ENCODE assay signal across 16 cellular contexts in genomic region chr2:168574856-168575630, GRCh38.
DNase-seq lines count a peak whose midpoint lies in the region; ATAC-seq and TF ChIP-seq lines count a peak whose summit lies in the region.
"Had no signal": no experiment of that assay in that cellular context is flagged by ENCODE, and none has a peak within 500 bp of the region (broad histone marks: within the 10 kb centered on the region; RNA-seq: fewer than 3 reads in every experiment).

No MANE protein-coding gene starts in this region.

- no peak overlapping the region for H2AFZ ChIP-seq in PC-9

- intact Hi-C loops in natural killer cell (cut with micrococcal nuclease) (no loop called here), PC-9 (cut with micrococcal nuclease; ENCODE audit: unreplicated experiment) (no loop called here)
- intact Hi-C loops in activated CD4-positive, alpha-beta T cell treated with anti-CD3 and anti-CD28 coated beads, Interleukin-2, amount 10 ng/mL, durations not matched to agents 24 days and 14 days (cut with micrococcal nuclease): no loop called here

- peaks cover 3% of the 10 kb centered on the region; the same call in 1 of the 2 replicates for H3F3A ChIP-seq in PC-9 (ENCODE audit: insufficient read depth, low read depth)

- H3K4me1 Mint-ChIP-seq in natural killer cell: peaks cover 14 to 20% of the 10 kb centered on the region in 2 donors
- peaks cover 10 to 15% of the 10 kb centered on the region in 2 donors for H3K4me1 Mint-ChIP-seq in natural killer cell treated with Interleukin-12 subunit alpha and Interleukin-12 subunit beta and Interleukin-15 and Interleukin-18, amount 100 ng/mL, for 72 hours (ENCODE audit: low read depth in 2 of 2)
- H3K4me1 Mint-ChIP-seq in activated CD4-positive, alpha-beta T cell treated with anti-CD3 and anti-CD28 coated beads, Interleukin-2, amount 10 ng/mL, durations not matched to agents 7 days and 5 days: no peaks in the 10 kb centered on the region
- H3K4me1 Mint-ChIP-seq in activated CD4-positive, alpha-beta T cell treated with anti-CD3 and anti-CD28 coated beads, Interleukin-2, amount 10 ng/mL, durations not matched to agents 24 days and 14 days: peaks cover 6% of the 10 kb centered on the region
- H3K4me1 Mint-ChIP-seq: activated CD4-positive, alpha-beta memory T cell treated with anti-CD3 and anti-CD28 coated beads, Interleukin-2, amount 10 ng/mL, durations not matched to agents 7 days and 5 days had no signal

- H3K4me1 ChIP-seq in PC-9 (replicated peaks; ENCODE audit: insufficient read depth): peaks cover 11% of the 10 kb centered on the region
- H3K4me1 ChIP-seq: pancreas had no signal

- POLR2A ChIA-PET in PC-9 (lab: Charles Lee; ENCODE audit: unreplicated experiment): interaction anchor here (0.9 kb wide), 1 partner anchor 508 kb away, joined by 9 read pairs; no protein-coding TSS in a partner anchor
- POLR2A ChIA-PET in activated CD4-positive, alpha-beta T cell treated with anti-CD3 and anti-CD28 coated beads, Interleukin-2, amount 10 ng/mL, durations not matched to agents 7 days and 5 days (lab: Charles Lee): no interaction called here

- DNase-seq in natural killer cell (no peak), PC-9 (peak in 1 of 2 experiments; percentile 6), epithelial cell of esophagus (ENCODE audit: low read depth) (peak; percentile 33), NCI-H146 treated with DMSO at 0.1 percent for 48 hours (lab: John Stamatoyannopoulos, UW; ENCODE audit: unreplicated experiment) (no peak)
- DNase-seq in natural killer cell treated with Interleukin-12 subunit alpha and Interleukin-12 subunit beta and Interleukin-15 and Interleukin-18, amount 100 ng/mL, for 72 hours (ENCODE audit: low spot score): no peak
- DNase-seq in activated CD4-positive, alpha-beta T cell treated with anti-CD3 and anti-CD28 coated beads, Interleukin-2, amount 10 ng/mL, durations not matched to agents 7 days and 5 days: no peak
- no peak for DNase-seq in activated CD4-positive, alpha-beta T cell treated with anti-CD3 and anti-CD28 coated beads, Interleukin-2, amount 10 ng/mL, durations not matched to agents 24 days and 14 days
- DNase-seq: activated CD4-positive, alpha-beta memory T cell treated with anti-CD3 and anti-CD28 coated beads, Interleukin-2, amount 10 ng/mL, durations not matched to agents 7 days and 5 days; foreskin keratinocyte; midbrain; NCI-H774; pancreas; SHP77 treated with DMSO at 0.1 percent for 48 hours had no signal

- no peaks in the 10 kb centered on the region for H3K9me3 Mint-ChIP-seq in natural killer cell
- no peaks in the 10 kb centered on the region for H3K9me3 Mint-ChIP-seq in natural killer cell treated with Interleukin-12 subunit alpha and Interleukin-12 subunit beta and Interleukin-15 and Interleukin-18, amount 100 ng/mL, for 72 hours
- H3K9me3 Mint-ChIP-seq in activated CD4-positive, alpha-beta T cell treated with anti-CD3 and anti-CD28 coated beads, Interleukin-2, amount 10 ng/mL, durations not matched to agents 7 days and 5 days: no peaks in the 10 kb centered on the region
- no peaks in the 10 kb centered on the region for H3K9me3 Mint-ChIP-seq in activated CD4-positive, alpha-beta T cell treated with anti-CD3 and anti-CD28 coated beads, Interleukin-2, amount 10 ng/mL, durations not matched to agents 24 days and 14 days

- 0 out of 2 replicates have a peak overlapping the region, but pooled peaks have one; percentile 6 for H3K27ac ChIP-seq in PC-9
- H3K27ac ChIP-seq: foreskin keratinocyte, pancreas had no signal

- no peak for TF ChIP-seq CTCF in natural killer cell (IDR thresholded peaks at IDR 0.05)
- TF ChIP-seq CTCF in PC-9 (conservative IDR thresholded peaks at IDR 0.05): no peak
- no peak for TF ChIP-seq CTCF in epithelial cell of esophagus (IDR thresholded peaks at IDR 0.05; ENCODE audit: insufficient read depth, low read depth, low read length, missing control alignments)

- no peaks in the 10 kb centered on the region for H3K9me3 ChIP-seq in PC-9 (ENCODE audit: insufficient read depth, low read depth)
- H3K9me3 ChIP-seq: pancreas had no signal

- 0 out of 2 replicates have a peak overlapping the region, but pooled peaks have one; percentile 13 for H3K4me2 ChIP-seq in PC-9

- H3K79me2 ChIP-seq in PC-9 (ENCODE audit: low read depth): no peaks in the 10 kb centered on the region

- ATAC-seq in natural killer cell (peak in 1 of 3 donors; percentile 34), GM21423 (IDR thresholded peaks at IDR 0.05; ENCODE audit: unreplicated experiment) (no peak)
- no peak for ATAC-seq in natural killer cell treated with Interleukin-12 subunit alpha and Interleukin-12 subunit beta and Interleukin-15 and Interleukin-18, amount 100 ng/mL, for 72 hours
- ATAC-seq: foreskin keratinocyte, HCT116, HepG2 had no signal

- H3K4me3 ChIP-seq in PC-9 (no peak overlapping the region), epithelial cell of esophagus (ENCODE audit: low read length) (no peak overlapping the region)
- H3K4me3 ChIP-seq: pancreas had no signal

- H3K4me3 Mint-ChIP-seq in natural killer cell: no peak overlapping the region
- H3K4me3 Mint-ChIP-seq in natural killer cell treated with Interleukin-12 subunit alpha and Interleukin-12 subunit beta and Interleukin-15 and Interleukin-18, amount 100 ng/mL, for 72 hours: no peak overlapping the region
- no peak overlapping the region for H3K4me3 Mint-ChIP-seq in activated CD4-positive, alpha-beta T cell treated with anti-CD3 and anti-CD28 coated beads, Interleukin-2, amount 10 ng/mL, durations not matched to agents 7 days and 5 days
- no peak overlapping the region for H3K4me3 Mint-ChIP-seq in activated CD4-positive, alpha-beta T cell treated with anti-CD3 and anti-CD28 coated beads, Interleukin-2, amount 10 ng/mL, durations not matched to agents 24 days and 14 days
- H3K4me3 Mint-ChIP-seq: activated CD4-positive, alpha-beta memory T cell treated with anti-CD3 and anti-CD28 coated beads, Interleukin-2, amount 10 ng/mL, durations not matched to agents 7 days and 5 days had no signal

- CTCF ChIA-PET in PC-9 (lab: Charles Lee): no interaction called here
- CTCF ChIA-PET in activated CD4-positive, alpha-beta T cell treated with anti-CD3 and anti-CD28 coated beads, Interleukin-2, amount 10 ng/mL, durations not matched to agents 7 days and 5 days (lab: Charles Lee): interaction anchor here (1.3 kb wide), 1 partner anchor 36 kb away, joined by 3 read pairs; no protein-coding TSS in a partner anchor

- peak overlapping the region; percentile 4 to 19 for H3K27ac Mint-ChIP-seq in natural killer cell
- no peak overlapping the region for H3K27ac Mint-ChIP-seq in natural killer cell treated with Interleukin-12 subunit alpha and Interleukin-12 subunit beta and Interleukin-15 and Interleukin-18, amount 100 ng/mL, for 72 hours
- H3K27ac Mint-ChIP-seq in activated CD4-positive, alpha-beta T cell treated with anti-CD3 and anti-CD28 coated beads, Interleukin-2, amount 10 ng/mL, durations not matched to agents 7 days and 5 days: no peak overlapping the region
- H3K27ac Mint-ChIP-seq in activated CD4-positive, alpha-beta T cell treated with anti-CD3 and anti-CD28 coated beads, Interleukin-2, amount 10 ng/mL, durations not matched to agents 24 days and 14 days: no peak overlapping the region
- H3K27ac Mint-ChIP-seq: activated CD4-positive, alpha-beta memory T cell treated with anti-CD3 and anti-CD28 coated beads, Interleukin-2, amount 10 ng/mL, durations not matched to agents 7 days and 5 days had no signal

- H3K9me2 ChIP-seq in PC-9 (ENCODE audit: insufficient read depth): no peaks in the 10 kb centered on the region

- H3K36me3 Mint-ChIP-seq in natural killer cell: no peaks in the 10 kb centered on the region
- no peaks in the 10 kb centered on the region for H3K36me3 Mint-ChIP-seq in natural killer cell treated with Interleukin-12 subunit alpha and Interleukin-12 subunit beta and Interleukin-15 and Interleukin-18, amount 100 ng/mL, for 72 hours
- H3K36me3 Mint-ChIP-seq in activated CD4-positive, alpha-beta T cell treated with anti-CD3 and anti-CD28 coated beads, Interleukin-2, amount 10 ng/mL, durations not matched to agents 7 days and 5 days (ENCODE audit: low read depth): peaks cover 11% of the 10 kb centered on the region
- peaks cover 10% of the 10 kb centered on the region for H3K36me3 Mint-ChIP-seq in activated CD4-positive, alpha-beta T cell treated with anti-CD3 and anti-CD28 coated beads, Interleukin-2, amount 10 ng/mL, durations not matched to agents 24 days and 14 days (ENCODE audit: low read depth)

- H3K27me3 Mint-ChIP-seq in natural killer cell (ENCODE audit: low read depth in 2 of 2): no peaks in the 10 kb centered on the region
- H3K27me3 Mint-ChIP-seq in natural killer cell treated with Interleukin-12 subunit alpha and Interleukin-12 subunit beta and Interleukin-15 and Interleukin-18, amount 100 ng/mL, for 72 hours: no peaks in the 10 kb centered on the region
- H3K27me3 Mint-ChIP-seq in activated CD4-positive, alpha-beta T cell treated with anti-CD3 and anti-CD28 coated beads, Interleukin-2, amount 10 ng/mL, durations not matched to agents 7 days and 5 days: no peaks in the 10 kb centered on the region
- H3K27me3 Mint-ChIP-seq in activated CD4-positive, alpha-beta T cell treated with anti-CD3 and anti-CD28 coated beads, Interleukin-2, amount 10 ng/mL, durations not matched to agents 24 days and 14 days: no peaks in the 10 kb centered on the region
- H3K27me3 Mint-ChIP-seq: activated CD4-positive, alpha-beta memory T cell treated with anti-CD3 and anti-CD28 coated beads, Interleukin-2, amount 10 ng/mL, durations not matched to agents 7 days and 5 days had no signal

- H3K36me3 ChIP-seq in PC-9 (ENCODE audit: low read depth): no peaks in the 10 kb centered on the region
- H3K36me3 ChIP-seq: pancreas had no signal

- no peaks in the 10 kb centered on the region for H3K27me3 ChIP-seq in PC-9 (ENCODE audit: insufficient read depth, low read depth)
- H3K27me3 ChIP-seq: foreskin keratinocyte, pancreas had no signal

- no TSS peak for BruUV-seq in PC-9 (replicated peaks; lab: Mats Ljungman, UMichigan)

- no peaks in the 10 kb centered on the region for H4K20me1 ChIP-seq in PC-9 (ENCODE audit: insufficient read depth)

Comparison
In these comparisons a context has a peak if more than half of its experiments do, and no peak if none do; other contexts are left out.
1. H3K27ac Mint-ChIP-seq: peak in natural killer cell (2 of 2); none in natural killer cell treated with Interleukin-12 subunit alpha and Interleukin-12 subunit beta and Interleukin-15 and Interleukin-18, amount 100 ng/mL, for 72 hours (0 of 2), activated CD4-positive, alpha-beta T cell treated with anti-CD3 and anti-CD28 coated beads, Interleukin-2, amount 10 ng/mL, durations not matched to agents 7 days and 5 days (single experiment) and activated CD4-positive, alpha-beta T cell treated with anti-CD3 and anti-CD28 coated beads, Interleukin-2, amount 10 ng/mL, durations not matched to agents 24 days and 14 days (single experiment).